10 cellular contexts compared by ENCODE assay signal in the genomic region with DNA sequence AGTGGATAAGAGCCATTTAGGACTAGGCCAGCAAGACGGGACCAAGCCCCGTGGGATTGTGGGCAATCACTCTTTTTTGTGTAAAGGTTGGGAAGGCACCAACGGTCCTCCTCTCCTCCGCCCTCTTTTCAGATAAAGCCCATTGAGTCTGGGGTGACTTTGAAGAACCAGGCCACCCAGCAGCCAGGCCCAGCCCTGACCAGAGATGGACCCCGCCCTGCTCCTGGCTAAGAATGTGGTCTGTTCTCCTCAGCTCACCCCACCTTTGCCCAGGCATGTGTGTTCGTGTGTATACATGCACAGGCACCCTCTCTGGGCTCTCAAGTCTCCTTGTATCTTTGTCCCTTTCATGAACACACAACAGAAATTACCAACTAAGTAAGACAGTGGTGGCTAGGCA. TPM values are rescaled to one million over a fixed set of nuclear protein-coding genes. Genes with fewer than 3 reads are reported as not detected.
DNase-seq lines count a peak whose midpoint lies in the region; ATAC-seq, FAIRE-seq and TF ChIP-seq lines count a peak whose summit lies in the region.
"Had no signal": no experiment of that assay in that cellular context is flagged by ENCODE, and none has a peak within 500 bp of the region (broad histone marks: within the 10 kb centered on the region; RNA-seq: fewer than 3 reads in every experiment).

No MANE protein-coding gene starts in this region.

- H3K79me2 ChIP-seq in H1 (ENCODE audit: control insufficient read depth in 1 of 2, insufficient read depth in 2 of 2, low read length in 2 of 2), result peaks cover 0 to 81% of the 10 kb centered on the region in 2 experiments; a peak in 3 of 4 replicates

- no peak overlapping the region for H2BK5ac ChIP-seq in H1 (ENCODE audit: low read depth, low read length)

- no peak overlapping the region; a peak in 1 of 7 replicates for H3K9ac ChIP-seq in H1 (replicated peaks in 1 of 4; ENCODE audit: extremely low read depth in 1 of 4, low read depth in 3 of 4, low read length in 3 of 4)

- H3K4ac ChIP-seq in H1 (replicated peaks; ENCODE audit: insufficient read length, low read depth, low read length), result no peak overlapping the region

- H2AK5ac ChIP-seq in H1 (ENCODE audit: low read depth, low read length), result peak overlapping the region; percentile 83; the same call in 1 of the 2 replicates

- TF ChIP-seq POLR2A in H1 (IDR thresholded peaks at IDR 0.05; ENCODE audit: control extremely low read depth in 1 of 2, low read depth in 2 of 2, low read length in 2 of 2), result no peak

- no peak overlapping the region for H2AFZ ChIP-seq in H1 (ENCODE audit: low read length)

- intact Hi-C loops in pancreas (cut with DNase I), result no loop called here

- peaks cover 0 to 19% of the 10 kb centered on the region in 2 experiments; a peak in 2 of 3 replicates for H3K36me3 ChIP-seq in HEK293 (ENCODE audit: control insufficient read depth in 2 of 2, insufficient read depth in 1 of 2, low read length in 2 of 2)
- peaks cover 0 to 6% (median 0%) of the 10 kb centered on the region in 4 experiments; a peak in 3 of 8 replicates for H3K36me3 ChIP-seq in H1 (ENCODE audit: control insufficient read depth in 2 of 4, insufficient read depth in 4 of 4, low read length in 3 of 4)
- peaks cover 0 to 16% (median 0%) of the 10 kb centered on the region in 3 donors for H3K36me3 ChIP-seq in pancreas

- FAIRE-seq in H1 (lab: Jason Lieb, UNC) (no peak), pancreas (lab: Jason Lieb, UNC) (no peak)

- no peak overlapping the region for H3K23ac ChIP-seq in H1 (ENCODE audit: insufficient read length)

- peaks cover 0 to 2% of the 10 kb centered on the region in 2 experiments for H4K20me1 ChIP-seq in H1 (replicated peaks in 1 of 2; ENCODE audit: control insufficient read depth in 1 of 2, insufficient read depth in 2 of 2, low read length in 2 of 2)

- no peak overlapping the region; the same call in 1 of the 2 replicates for H2BK12ac ChIP-seq in H1 (ENCODE audit: low read depth, low read length)

- POLR2A ChIA-PET in HEK293 (lab: Yijun Ruan, JAX), result interaction anchor here (4.1 kb wide), 1 partner anchor 9 kb away, joined by 19 read pairs; a partner anchor contains a TSS
- POLR2A ChIA-PET in H1 (lab: Charles Lee; ENCODE audit: partially characterized antibody), result interaction anchor here (0.8 to 8.1 kb wide), 4 partner anchors 9 to 68 kb away, joined by 3 to 60 read pairs (median 10); a partner anchor contains a TSS

- no peak overlapping the region for H4K5ac ChIP-seq in H1 (ENCODE audit: insufficient read length, low read depth, low read length)

- WGBS in H1 (ENCODE audit: extremely low coverage in 1 of 2, insufficient coverage in 1 of 2, insufficient read length in 1 of 2, insufficient replicate concordance in 2 of 2, low coverage in 1 of 2, low lambda C conversion rate in 2 of 2, missing lambda C conversion rate in 1 of 2), 2 experiments, result 87% methylated on average over 6 of the region's 6 CpGs; no CpG with 5 or more reads in 1 of the 2 experiments
- WGBS in pancreas, 2 donors, result 54 to 58% methylated on average over 6 of the region's 6 CpGs

- no peak overlapping the region for H3K14ac ChIP-seq in H1 (ENCODE audit: insufficient read length)

- H3K79me1 ChIP-seq in H1 (ENCODE audit: low read depth, low read length), result peaks cover 24% of the 10 kb centered on the region

- H2BK120ac ChIP-seq in H1 (replicated peaks; ENCODE audit: low read depth, low read length), result no peak overlapping the region

- peak overlapping the region; percentile 29 for H4K91ac ChIP-seq in H1 (replicated peaks; ENCODE audit: insufficient read length, low read length)

- no peak overlapping the region for H4K8ac ChIP-seq in H1 (ENCODE audit: extremely low read depth, insufficient read depth, low read length)

- H3K56ac ChIP-seq in H1 (replicated peaks; ENCODE audit: insufficient read length, low read depth, low read length), result no peak overlapping the region

- CTCF ChIA-PET in HEK293 (lab: Yijun Ruan, JAX) (interaction anchor here (1.0 kb wide), 1 partner anchor 24 kb away, joined by 4 read pairs; a partner anchor contains a TSS), H1 (lab: Charles Lee; ENCODE audit: partially characterized antibody) (interaction anchor here (1.4 to 5.0 kb wide), 4 partner anchors 16 to 34 kb away, joined by 3 to 44 read pairs (median 14); a partner anchor contains a TSS)

- no peaks in the 10 kb centered on the region for H3K27me3 ChIP-seq in H1 (replicated peaks in 1 of 4; ENCODE audit: control insufficient read depth in 3 of 4, extremely low read depth in 1 of 4, insufficient read depth in 3 of 4, low read length in 3 of 4)
- H3K27me3 ChIP-seq in pancreas, result no peaks in the 10 kb centered on the region
- H3K27me3 ChIP-seq: testis had no signal

- DNase-seq in H1 (ENCODE audit: low read depth in 1 of 2, low spot score in 2 of 2) (no peak), pancreas (no peak), NCI-H510A treated with DMSO at 0.1 percent for 48 hours (lab: John Stamatoyannopoulos, UW) (no peak)
- no peak for DNase-seq in activated CD8-positive, alpha-beta memory T cell treated with anti-CD3 and anti-CD28 coated beads, Interleukin-2, amount 50 U/mL, for 4 hours
- DNase-seq: activated T-cell treated with anti-CD3 and anti-CD28 coated beads, Interleukin-2, amount 50 U/mL, for 4 hours; dermis blood vessel endothelial cell; testis had no signal

- H3K23me2 ChIP-seq in H1 (ENCODE audit: low read depth, low read length), result no peaks in the 10 kb centered on the region

- TF ChIP-seq RAD21 in H1 (IDR thresholded peaks at IDR 0.05 in 1 of 2, conservative IDR thresholded peaks at IDR 0.05 in 1 of 2; ENCODE audit: low read depth in 2 of 2, low read length in 2 of 2), result no peak

- no peak for TF ChIP-seq EP300 in H1 (IDR thresholded peaks at IDR 0.05; ENCODE audit: borderline replicate concordance in 1 of 2, low read depth in 2 of 2, low read length in 2 of 2)

- H2BK15ac ChIP-seq in H1 (ENCODE audit: low read length), result peak overlapping the region; percentile 90; the same call in 1 of the 2 replicates

- H3K4me2 ChIP-seq in H1 (ENCODE audit: insufficient read depth in 1 of 2, low read depth in 2 of 2, low read length in 2 of 2), result no peak overlapping the region

- no peak overlapping the region for H3K27ac ChIP-seq in HEK293 (ENCODE audit: extremely low read depth, low read depth, low read length)
- H3K27ac ChIP-seq in H1 (ENCODE audit: low read depth, low read length), result no peak overlapping the region
- peak overlapping the region; percentile 87 to 98 (median 94) for H3K27ac ChIP-seq in pancreas

- H3K4me1 ChIP-seq in HEK293 (ENCODE audit: control insufficient read depth, insufficient read depth, low read length) (peaks cover 26% of the 10 kb centered on the region), H1 (replicated peaks in 1 of 4; ENCODE audit: control insufficient read depth in 3 of 4, insufficient read depth in 4 of 4, low read length in 3 of 4) (peaks cover 25 to 58% (median 41%) of the 10 kb centered on the region in 4 experiments), pancreas (peaks cover 60 to 69% (median 67%) of the 10 kb centered on the region in 3 donors)

- no peak for ATAC-seq in pancreas
- no peak for ATAC-seq in GM18858 (IDR thresholded peaks at IDR 0.05; ENCODE audit: unreplicated experiment)
- ATAC-seq: activated T-cell treated with anti-CD3 and anti-CD28 coated beads, Interleukin-2, amount 50 U/mL, for 4 hours had no signal

- H3K18ac ChIP-seq in H1 (ENCODE audit: extremely low read depth, low read length), result peak overlapping the region; percentile 4; the same call in 1 of the 2 replicates

- H3K4me3 ChIP-seq in HEK293 (ENCODE audit: low read depth, low read length) (no peak overlapping the region), H1 (ENCODE audit: extremely low read depth in 1 of 4, insufficient read depth in 2 of 4, low read depth in 3 of 4, low read length in 4 of 4) (no peak overlapping the region), pancreas (no peak overlapping the region)
- H3K4me3 ChIP-seq: testis had no signal

- no peaks in the 10 kb centered on the region for H3K9me3 ChIP-seq in HEK293 (ENCODE audit: control insufficient read depth, insufficient read depth, low read depth, low read length)
- no peaks in the 10 kb centered on the region for H3K9me3 ChIP-seq in H1 (ENCODE audit: insufficient read depth in 2 of 2, low read depth in 1 of 2, low read length in 1 of 2)
- H3K9me3 ChIP-seq in pancreas, result no peaks in the 10 kb centered on the region
- H3K9me3 ChIP-seq: testis had no signal

- TF ChIP-seq CTCF in HEK293 (tag by site-specific recombination; IDR thresholded peaks at IDR 0.05) (no peak), H1 (IDR thresholded peaks at IDR 0.05; ENCODE audit: control extremely low read depth in 1 of 3, insufficient read depth in 1 of 3, low read depth in 1 of 3, low read length in 3 of 3) (no peak), pancreas (IDR thresholded peaks at IDR 0.05) (no peak)

- no peak overlapping the region for H2BK20ac ChIP-seq in H1 (ENCODE audit: low read length)

RNA-seq across cellular contexts. Expression of a gene that starts 9.1 kb away (rescaled TPM):
- 59.2 and 60.2 TPM in 2 replicates for total RNA-seq in H1 (2021; fragmentation: NEBNext Ultra II Directional; extraction: Animal tissue kit (Norgen Biotek cat#: 25700))
- polyA plus RNA-seq in H1 (2011; rRNA removed) (29.9 and 34.6 TPM in 2 replicates), pancreas (10 to 100 TPM; 48.2 to 54.8 TPM)
- 33.3 TPM for polyA plus RNA-seq in H1 (2011; cell fraction: cytosol; rRNA removed)
- 20.2 TPM for polyA plus RNA-seq in H1 (2011; cell fraction: nucleus; rRNA removed)
- 49.5 to 58.2 TPM (median 53.1 TPM) in 4 replicates for polyA plus RNA-seq in H1 (2012, experiment 1 of 2)
- polyA plus RNA-seq in H1 (2012, experiment 2 of 2), result 62.5 TPM
- polyA plus RNA-seq in H1 (2013, experiment 1 of 2), result 51.2 TPM
- polyA plus RNA-seq in H1 (2013, experiment 2 of 2), result 59.1 TPM
- 65.3 and 74.9 TPM in 2 replicates for polyA minus RNA-seq in H1 (2011; rRNA and poly(A)+ RNA removed)
- polyA minus RNA-seq in H1 (2011; cell fraction: cytosol; rRNA and poly(A)+ RNA removed), result 45.6 TPM
- polyA minus RNA-seq in H1 (2011; cell fraction: nucleus; rRNA and poly(A)+ RNA removed), result 17.7 TPM
- total RNA-seq in pancreas, result 100 to 1,000 TPM in 2 of 6 donors, 10 to 100 TPM in 4; 50.9 to 208 (median 56.0) TPM

RNA-seq across cellular contexts. Expression of a gene that starts 23.9 kb away (rescaled TPM):
- total RNA-seq in H1 (2021; fragmentation: NEBNext Ultra II Directional; extraction: Animal tissue kit (Norgen Biotek cat#: 25700)), result 18.2 and 19.6 TPM in 2 replicates
- polyA plus RNA-seq in H1 (2011; rRNA removed) (50.8 and 57.4 TPM in 2 replicates), pancreas (10 to 100 TPM in 1 of 2 donors, 1 to 10 TPM in 1; 9.6 to 13.7 TPM)
- polyA plus RNA-seq in H1 (2011; cell fraction: cytosol; rRNA removed), result 29.3 TPM
- 32.0 TPM for polyA plus RNA-seq in H1 (2011; cell fraction: nucleus; rRNA removed)
- 15.1 to 17.8 TPM (median 16.5 TPM) in 4 replicates for polyA plus RNA-seq in H1 (2012, experiment 1 of 2)
- 23.0 TPM for polyA plus RNA-seq in H1 (2012, experiment 2 of 2)
- polyA plus RNA-seq in H1 (2013, experiment 1 of 2), result 15.6 TPM
- 18.9 TPM for polyA plus RNA-seq in H1 (2013, experiment 2 of 2)
- 44.9 and 51.1 TPM in 2 replicates for polyA minus RNA-seq in H1 (2011; rRNA and poly(A)+ RNA removed)
- polyA minus RNA-seq in H1 (2011; cell fraction: cytosol; rRNA and poly(A)+ RNA removed), result 15.0 TPM
- 21.8 TPM for polyA minus RNA-seq in H1 (2011; cell fraction: nucleus; rRNA and poly(A)+ RNA removed)
- total RNA-seq in pancreas, result 10 to 100 TPM; 11.1 to 19.0 (median 16.5) TPM

RNA-seq across cellular contexts. Expression of a gene that starts 31.0 kb away (rescaled TPM):
- total RNA-seq in H1 (2021; fragmentation: NEBNext Ultra II Directional; extraction: Animal tissue kit (Norgen Biotek cat#: 25700)), result 4.0 and 4.4 TPM in 2 replicates
- 2.1 and 3.6 TPM in 2 replicates for polyA plus RNA-seq in H1 (2011; rRNA removed)
- polyA plus RNA-seq in H1 (2011; cell fraction: cytosol; rRNA removed), result 2.5 TPM
- 5.2 TPM for polyA plus RNA-seq in H1 (2011; cell fraction: nucleus; rRNA removed)
- polyA plus RNA-seq in H1 (2012, experiment 1 of 2), result 0.86 to 2.7 TPM (median 2.3 TPM) in 4 replicates
- polyA plus RNA-seq in H1 (2012, experiment 2 of 2), result 1.5 TPM
- polyA plus RNA-seq in H1 (2013, experiment 1 of 2), result 2.7 TPM
- 2.1 TPM for polyA plus RNA-seq in H1 (2013, experiment 2 of 2)
- polyA minus RNA-seq in H1 (2011; rRNA and poly(A)+ RNA removed), result 0.59 and 0.63 TPM in 2 replicates
- polyA minus RNA-seq in H1 (2011; cell fraction: cytosol; rRNA and poly(A)+ RNA removed), result 2.1 TPM
- polyA minus RNA-seq in H1 (2011; cell fraction: nucleus; rRNA and poly(A)+ RNA removed), result 1.4 TPM
- 1 to 10 TPM in 5 of 6 donors, under 1 TPM in 1; 0.89 to 6.4 (median 2.3) TPM for total RNA-seq in pancreas
- polyA plus RNA-seq in pancreas, result 1 to 10 TPM; 1.5 to 3.1 TPM
- polyA plus RNA-seq: CD14-positive monocyte had no signal

RNA-seq across cellular contexts. Expression of a gene that starts 32.4 kb away (rescaled TPM):
- total RNA-seq in H1 (2021; fragmentation: NEBNext Ultra II Directional; extraction: Animal tissue kit (Norgen Biotek cat#: 25700)), result 0.67 and 0.73 TPM in 2 replicates
- 1.3 and 1.5 TPM in 2 replicates for polyA plus RNA-seq in H1 (2011; rRNA removed)
- 1.0 TPM for polyA plus RNA-seq in H1 (2011; cell fraction: cytosol; rRNA removed)
- polyA plus RNA-seq in H1 (2011; cell fraction: nucleus; rRNA removed), result 1.8 TPM
- 0.22 to 0.98 TPM (median 0.68 TPM) in 4 replicates for polyA plus RNA-seq in H1 (2012, experiment 1 of 2)
- polyA plus RNA-seq in H1 (2012, experiment 2 of 2), result 0.47 TPM
- polyA plus RNA-seq in H1 (2013, experiment 1 of 2), result 0.79 TPM
- polyA plus RNA-seq in H1 (2013, experiment 2 of 2), result 0.72 TPM
- 0.15 and 0.32 TPM in 2 replicates for polyA minus RNA-seq in H1 (2011; rRNA and poly(A)+ RNA removed)
- not detected for polyA minus RNA-seq in H1 (2011; cell fraction: cytosol; rRNA and poly(A)+ RNA removed)
- polyA minus RNA-seq in H1 (2011; cell fraction: nucleus; rRNA and poly(A)+ RNA removed), result 0.70 TPM
- 100 to 1,000 TPM; 169 to 591 (median 427) TPM for total RNA-seq in pancreas
- polyA plus RNA-seq in pancreas, result 1,000 to 10,000 TPM; 1,163 to 1,575 TPM
- total RNA-seq: dermis blood vessel endothelial cell had no signal
- polyA plus RNA-seq: CD14-positive monocyte had no signal

RNA-seq across cellular contexts. Expression of a gene that starts 39.0 kb away (rescaled TPM):
- not detected in 2 replicates for total RNA-seq in H1 (2021; fragmentation: NEBNext Ultra II Directional; extraction: Animal tissue kit (Norgen Biotek cat#: 25700))
- not detected in 2 replicates for polyA plus RNA-seq in H1 (2011; rRNA removed)
- polyA plus RNA-seq in H1 (2011; cell fraction: cytosol; rRNA removed), result 0.03 TPM
- 1.6 TPM for polyA plus RNA-seq in H1 (2011; cell fraction: nucleus; rRNA removed)
- polyA plus RNA-seq in H1 (2012, experiment 1 of 2), result 0.42 to 0.67 TPM (median 0.60 TPM) in 4 replicates
- not detected for polyA plus RNA-seq in H1 (2012, experiment 2 of 2)
- polyA plus RNA-seq in H1 (2013, experiment 1 of 2), result not detected
- not detected for polyA plus RNA-seq in H1 (2013, experiment 2 of 2)
- polyA minus RNA-seq in H1 (2011; rRNA and poly(A)+ RNA removed), result 0.19 TPM in 1 of 2 replicates, not detected in the other
- not detected for polyA minus RNA-seq in H1 (2011; cell fraction: cytosol; rRNA and poly(A)+ RNA removed)
- polyA minus RNA-seq in H1 (2011; cell fraction: nucleus; rRNA and poly(A)+ RNA removed), result 1.1 TPM
- total RNA-seq in pancreas, result under 1 TPM in 1 of 6 donors, not detected in 5; 0.44 TPM
- polyA plus RNA-seq in pancreas, result not detected
- total RNA-seq: activated T-cell treated with anti-CD3 and anti-CD28 coated beads, Interleukin-2, amount 50 U/mL, for 4 hours; dermis blood vessel endothelial cell had no signal

Comparison
In these comparisons a context has a peak if more than half of its experiments do, and no peak if none do; other contexts are left out.
1. H3K27ac ChIP-seq: peak in pancreas (4 of 4); none in HEK293 (single experiment) and H1 (single experiment).